ENCODE assay signal across 22 cellular contexts in the genomic region with DNA sequence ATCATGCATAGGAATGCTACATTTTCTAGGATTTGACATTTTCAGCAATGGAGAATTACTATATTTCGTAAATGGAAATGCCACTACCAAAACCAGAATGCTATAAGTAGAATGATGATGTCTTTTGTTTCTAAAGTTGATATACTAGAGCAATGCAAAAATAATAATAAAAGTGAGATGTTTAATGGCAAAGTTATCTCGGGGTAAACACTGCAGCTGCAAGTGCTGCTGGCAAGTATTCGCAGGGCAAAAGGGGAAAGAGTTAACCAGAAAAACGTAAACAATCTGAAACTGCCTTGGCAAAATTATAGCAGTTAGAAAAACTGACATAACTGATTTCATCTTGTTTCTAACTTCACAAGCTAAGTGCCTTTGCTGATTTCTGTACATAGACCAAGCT. TPM values are rescaled to one million over a fixed set of nuclear protein-coding genes. Genes with fewer than 3 reads are reported as not detected.
"Had no signal": no experiment of that assay in that cellular context is flagged by ENCODE, and none has a peak within 500 bp of the region (broad histone marks: within the 10 kb centered on the region; RNA-seq: fewer than 3 reads in every experiment).

No MANE protein-coding gene starts in this region.

- H2AFZ ChIP-seq: hepatocyte had no signal

- H3K4me1 ChIP-seq: left lung, left ventricle myocardium inferior, lower lobe of right lung had no signal

- H3K36me3 ChIP-seq: left lung, left ventricle myocardium inferior, lower lobe of right lung had no signal

- H3K4me2 ChIP-seq: hepatocyte had no signal

- H3K9me3 ChIP-seq: left lung, left ventricle myocardium inferior, lower lobe of right lung, mucosa of descending colon had no signal

- H3K4me3 ChIP-seq: hepatocyte, left lung, left ventricle myocardium inferior, lower lobe of right lung, lung, mucosa of descending colon had no signal

- DNase-seq: hippocampal formation; hypothalamus; immature natural killer cell; islet precursor cell; kidney; kidney glomerular epithelial cell; left cardiac atrium; left colon; left lung; left ventricle myocardium inferior; left ventricle myocardium superior; lower lobe of right lung; mammary epithelial cell; mesenchymal stem cell; mesendoderm; midbrain; mucosa of descending colon; naive B cell; naive thymus-derived CD4-positive, alpha-beta T cell had no signal

- H3K27me3 ChIP-seq: hepatocyte, left lung had no signal

- ATAC-seq: left cardiac atrium; left colon; left lobe of liver; left lung; left ventricle myocardium superior; lower lobe of right lung; mucosa of descending colon; naive thymus-derived CD4-positive, alpha-beta T cell had no signal

- H3K27ac ChIP-seq: hepatocyte, left lung, left ventricle myocardium inferior, lower lobe of right lung had no signal

RNA-seq across cellular contexts. Expression of gene FILIP1, which starts 45.5 kb away (rescaled TPM):
- polyA plus RNA-seq: immature natural killer cell, mammary epithelial cell had no signal
